Comparison of ENCODE assay signal across 17 cellular contexts in the genomic region with DNA sequence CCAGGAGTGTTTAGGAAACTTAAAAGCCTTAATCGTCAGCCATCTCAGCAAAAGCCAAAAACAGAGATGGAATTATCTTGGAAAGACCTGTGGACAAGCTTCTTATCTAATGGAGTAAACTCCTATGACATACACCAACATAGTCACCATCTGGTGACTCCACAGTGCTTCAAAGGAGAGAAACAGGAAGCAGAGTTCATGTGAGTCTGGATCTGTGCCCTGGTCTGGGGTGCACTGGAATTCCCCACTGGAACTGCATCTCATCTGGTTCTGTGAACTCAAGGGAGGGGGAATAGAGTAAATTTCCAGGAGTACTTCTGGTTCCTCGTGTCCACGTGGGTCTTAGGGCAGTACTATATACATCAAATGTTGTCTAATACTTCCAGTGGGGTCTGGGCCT. TPM values are rescaled to one million over a fixed set of nuclear protein-coding genes. Genes with fewer than 3 reads are reported as not detected.
DNase-seq lines count a peak whose midpoint lies in the region; ATAC-seq, FAIRE-seq and TF ChIP-seq lines count a peak whose summit lies in the region.
"Had no signal": no experiment of that assay in that cellular context is flagged by ENCODE, and none has a peak within 500 bp of the region (broad histone marks: within the 10 kb centered on the region; RNA-seq: fewer than 3 reads in every experiment).

No MANE protein-coding gene starts in this region.

- H3K4me1 ChIP-seq in astrocyte (ENCODE audit: insufficient read depth, low read length): no peaks in the 10 kb centered on the region
- H3K4me1 ChIP-seq: BE2C, thyroid gland had no signal

- no peak overlapping the region for H3K4me3 ChIP-seq in astrocyte (ENCODE audit: insufficient read depth, low read depth, low read length)
- H3K4me3 ChIP-seq: thyroid gland had no signal

- H3K9me3 Mint-ChIP-seq in HFFc6 (no peaks in the 10 kb centered on the region), astrocyte (ENCODE audit: unreplicated experiment) (no peaks in the 10 kb centered on the region)
- H3K9me3 Mint-ChIP-seq: activated B cell treated with CpG ODN at 0.5 μM for 24 hours, naive B cell had no signal

- H3K4me1 Mint-ChIP-seq in HFFc6 (ENCODE audit: low read depth): peaks cover 37% of the 10 kb centered on the region
- H3K4me1 Mint-ChIP-seq in astrocyte (ENCODE audit: low read depth, unreplicated experiment): peaks cover 3% of the 10 kb centered on the region
- H3K4me1 Mint-ChIP-seq: activated B cell treated with CpG ODN at 0.5 μM for 24 hours, naive B cell had no signal

- H4K20me1 ChIP-seq in astrocyte (ENCODE audit: insufficient read depth, low read length): no peaks in the 10 kb centered on the region

- H3K27ac Mint-ChIP-seq in HFFc6 (no peak overlapping the region), astrocyte (ENCODE audit: unreplicated experiment) (no peak overlapping the region)
- H3K27ac Mint-ChIP-seq: activated B cell treated with CpG ODN at 0.5 μM for 24 hours, naive B cell had no signal

- TF ChIP-seq CTCF in HFFc6 (IDR thresholded peaks at IDR 0.05) (no peak), astrocyte (IDR thresholded peaks at IDR 0.05; ENCODE audit: insufficient read depth, low read depth, low read length) (no peak)

- H3K36me3 ChIP-seq in astrocyte (ENCODE audit: insufficient read depth, low read length): no peaks in the 10 kb centered on the region
- H3K36me3 ChIP-seq: BE2C, thyroid gland had no signal

- no peak for FAIRE-seq in astrocyte (lab: Jason Lieb, UNC)
- FAIRE-seq: kidney had no signal

- H3K36me3 Mint-ChIP-seq in HFFc6 (ENCODE audit: low read depth) (peaks cover 20% of the 10 kb centered on the region), astrocyte (ENCODE audit: low read depth, unreplicated experiment) (no peaks in the 10 kb centered on the region)
- H3K36me3 Mint-ChIP-seq: naive B cell had no signal

- no peak overlapping the region for H3K9ac ChIP-seq in astrocyte (ENCODE audit: low read length)

- H3K4me3 Mint-ChIP-seq in HFFc6 (no peak overlapping the region), astrocyte (ENCODE audit: unreplicated experiment) (no peak overlapping the region)
- H3K4me3 Mint-ChIP-seq: activated B cell treated with CpG ODN at 0.5 μM for 24 hours, naive B cell had no signal

- H3K27me3 Mint-ChIP-seq in HFFc6 (ENCODE audit: insufficient read depth) (no peaks in the 10 kb centered on the region), astrocyte (ENCODE audit: low read depth, unreplicated experiment) (no peaks in the 10 kb centered on the region)
- H3K27me3 Mint-ChIP-seq: naive B cell had no signal

- no peak for ATAC-seq in GM19023 (IDR thresholded peaks at IDR 0.05; ENCODE audit: unreplicated experiment)

- H3K79me2 ChIP-seq in astrocyte (ENCODE audit: insufficient read depth, low read length): no peaks in the 10 kb centered on the region

- H3K27ac ChIP-seq in astrocyte (ENCODE audit: low read depth, low read length): no peak overlapping the region
- H3K27ac ChIP-seq: thyroid gland had no signal

- no peak overlapping the region for H2AFZ ChIP-seq in astrocyte (ENCODE audit: low read depth, low read length)

- no peak overlapping the region for H3K4me2 ChIP-seq in astrocyte (ENCODE audit: low read length)

- no peaks in the 10 kb centered on the region for H3K9me3 ChIP-seq in astrocyte (ENCODE audit: insufficient read depth, low read depth, low read length)
- H3K9me3 ChIP-seq: BE2C, thyroid gland had no signal

- no peaks in the 10 kb centered on the region for H3K27me3 ChIP-seq in astrocyte (ENCODE audit: insufficient read depth, low read length)
- H3K27me3 ChIP-seq: BE2C, thyroid gland had no signal

- DNase-seq in Daoy (ENCODE audit: low read depth): peak; percentile 59
- peak; percentile 4 for DNase-seq in HFFc6
- peak; percentile 25 for DNase-seq in astrocyte (ENCODE audit: low read depth)
- peak; percentile 75 for DNase-seq in iris pigment epithelial cell (ENCODE audit: low read depth)
- no peak for DNase-seq in NCI-H446 (lab: John Stamatoyannopoulos, UW)
- no peak for DNase-seq in SHP77 (lab: John Stamatoyannopoulos, UW)
- DNase-seq in hypothalamus (lab: John Stamatoyannopoulos, UW): no peak
- DNase-seq: activated B cell treated with CpG ODN at 0.5 μM for 24 hours; activated naive CD4-positive, alpha-beta T cell; BE2C; caudate nucleus; kidney; naive B cell; NCI-H1092; NCI-H2227 treated with DMSO at 0.1 percent for 48 hours; thyroid gland had no signal

RNA-seq across cellular contexts. Expression of a gene that starts 36.3 kb away (rescaled TPM):
- 0.51 TPM in 1 of 2 replicates, not detected in the other for total RNA-seq in Daoy (2014; rRNA removed; shearing (Covaris generic))
- total RNA-seq in HFFc6 (2021; fragmentation: NEBNext Ultra II Directional; extraction: Animal tissue kit (Norgen Biotek cat#: 25700)): 10 to 100 TPM; 13.9 to 51.6 (median 47.0) TPM
- total RNA-seq in astrocyte: 0.29 and 0.32 TPM in 2 replicates
- total RNA-seq: activated B cell treated with CpG ODN at 0.5 μM for 24 hours had no signal

Comparison
In these comparisons a context has a peak if more than half of its experiments do, and no peak if none do; other contexts are left out.
1. DNase-seq: peak in Daoy (single experiment), HFFc6 (single experiment), astrocyte (single experiment) and iris pigment epithelial cell (single experiment); none in NCI-H446 (0 of 2), SHP77 (0 of 2) and hypothalamus (0 of 51).